ENCODE assay signal across 1 cellular context in the genomic region with DNA sequence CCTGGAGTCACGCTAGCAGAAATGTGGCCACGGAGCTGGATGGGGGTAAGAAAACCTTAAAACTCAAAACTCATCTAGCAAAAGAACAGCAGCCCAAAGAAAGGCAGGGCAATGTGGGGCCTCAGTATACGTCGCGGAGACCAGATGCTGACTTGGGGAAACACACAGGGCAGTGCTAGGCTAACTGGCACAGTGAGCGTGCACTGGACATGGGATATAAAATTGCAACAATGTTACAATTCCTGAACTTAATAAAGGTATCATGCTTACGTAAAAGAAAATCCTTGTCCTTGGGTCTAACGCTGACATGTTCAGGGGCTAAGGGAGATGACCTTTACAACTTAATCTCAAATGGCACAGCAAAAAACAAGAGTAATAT.
TF ChIP-seq lines count a peak whose summit lies in the region.

No MANE protein-coding gene starts in this region.

TF ChIP-seq in H1, 55 proteins besides CTCF, POLR2A, EP300 and RAD21:
- TF ChIP-seq, protein P1, sequence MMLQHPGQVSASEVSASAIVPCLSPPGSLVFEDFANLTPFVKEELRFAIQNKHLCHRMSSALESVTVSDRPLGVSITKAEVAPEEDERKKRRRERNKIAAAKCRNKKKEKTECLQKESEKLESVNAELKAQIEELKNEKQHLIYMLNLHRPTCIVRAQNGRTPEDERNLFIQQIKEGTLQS (IDR thresholded peaks at IDR 0.05; ENCODE audit: insufficient read depth, low read depth, low read length): no peak
- TF ChIP-seq HDAC6 (IDR thresholded peaks at IDR 0.05; ENCODE audit: low read depth, low read length) (no peak), CBX5 (IDR thresholded peaks at IDR 0.05; ENCODE audit: low read depth, low read length) (no peak), CHD2 (IDR thresholded peaks at IDR 0.05; ENCODE audit: low read length) (no peak), CBX8 (IDR thresholded peaks at IDR 0.05; ENCODE audit: borderline replicate concordance, low read depth, low read length) (no peak), BACH1 (IDR thresholded peaks at IDR 0.05; ENCODE audit: low read length) (no peak), NANOG (IDR thresholded peaks at IDR 0.05; ENCODE audit: insufficient read depth, low read depth, low read length, poor library complexity, severe bottlenecking) (no peak), EZH2 (IDR thresholded peaks at IDR 0.05; ENCODE audit: low read depth, low read length, severe bottlenecking) (no peak), SP4 (IDR thresholded peaks at IDR 0.05; ENCODE audit: low read length) (no peak), SIN3A (conservative IDR thresholded peaks at IDR 0.05 in 1 of 2, IDR thresholded peaks at IDR 0.05 in 1 of 2; ENCODE audit: low read depth in 1 of 2, low read length in 2 of 2) (no peak), SRF (IDR thresholded peaks at IDR 0.05; ENCODE audit: low read depth, low read length) (no peak), KDM1A (IDR thresholded peaks at IDR 0.05; ENCODE audit: borderline replicate concordance, low read length) (no peak)
- TF ChIP-seq, protein P2, sequence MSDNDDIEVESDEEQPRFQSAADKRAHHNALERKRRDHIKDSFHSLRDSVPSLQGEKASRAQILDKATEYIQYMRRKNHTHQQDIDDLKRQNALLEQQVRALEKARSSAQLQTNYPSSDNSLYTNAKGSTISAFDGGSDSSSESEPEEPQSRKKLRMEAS (IDR thresholded peaks at IDR 0.05): no peak
